In genomic region chr2:119941981-119942513, GRCh38 we compare ENCODE assay signal across 20 cellular contexts.
DNase-seq lines count a peak whose midpoint lies in the region; ATAC-seq, FAIRE-seq and TF ChIP-seq lines count a peak whose summit lies in the region.
"Had no signal": no experiment of that assay in that cellular context is flagged by ENCODE, and none has a peak within 500 bp of the region (broad histone marks: within the 10 kb centered on the region; RNA-seq: fewer than 3 reads in every experiment).

No MANE protein-coding gene starts in this region.

- H4K8ac ChIP-seq in IMR-90 (ENCODE audit: low read depth in 2 of 2, low read length in 2 of 2) = no peak overlapping the region

- H4K5ac ChIP-seq in IMR-90 (ENCODE audit: low read depth, low read length) = no peak overlapping the region

- TF ChIP-seq EP300 in GM12878 (IDR thresholded peaks at IDR 0.05; ENCODE audit: borderline replicate concordance in 1 of 2, control insufficient read depth in 1 of 2, low read depth in 2 of 2, low read length in 2 of 2) = no peak

- BruUV-seq in IMR-90 (replicated peaks; lab: Mats Ljungman, UMichigan) (no TSS peak), GM12878 (replicated peaks; lab: Mats Ljungman, UMichigan) (no TSS peak)

- no peak overlapping the region for H3K18ac ChIP-seq in IMR-90 (ENCODE audit: low read depth, low read length)

- no peak overlapping the region for H3K4me2 ChIP-seq in IMR-90 (ENCODE audit: low read depth, low read length)
- no peak overlapping the region for H3K4me2 ChIP-seq in GM12878 (ENCODE audit: control insufficient read depth, insufficient read depth)
- H3K4me2 ChIP-seq: BLaER1 had no signal

- POLR2A ChIA-PET in IMR-90 (lab: Charles Lee; ENCODE audit: unreplicated experiment) (no interaction called here), GM12878 (lab: Charles Lee) (interaction anchor here (0.6 to 0.7 kb wide), 2 partner anchors 65 to 85 kb away, joined by 3 read pairs; no protein-coding TSS in a partner anchor)

- RAD21 ChIA-PET in GM12878 (lab: Charles Lee; ENCODE audit: unreplicated experiment) = no interaction called here

- TF ChIP-seq POLR2A in IMR-90 (IDR thresholded peaks at IDR 0.05; ENCODE audit: low read depth, low read length) (no peak), GM12878 (IDR thresholded peaks at IDR 0.05; ENCODE audit: low read depth, low read length) (no peak)

- H3K4me3 ChIP-seq in IMR-90 (ENCODE audit: insufficient read depth, low read depth, low read length) (no peak overlapping the region), GM12878 (no peak overlapping the region)
- H3K4me3 ChIP-seq: BLaER1, GM23248 had no signal

- H3K4me3 Mint-ChIP-seq in activated T-cell treated with anti-CD3 and anti-CD28 coated beads, Interleukin-2, amount 50 U/mL, for 72 hours = no peak overlapping the region
- H3K4me3 Mint-ChIP-seq in stimulated activated naive B cell treated with anti-CD40 and anti-IgM and Interleukin-4, amounts not matched to agents 10 μg/mL and 1 μg/mL and 100 μg/mL, for 72 hours = no peak overlapping the region

- H2BK120ac ChIP-seq in IMR-90 (ENCODE audit: low read depth, low read length) = no peak overlapping the region

- H3K9me3 Mint-ChIP-seq in activated T-cell treated with anti-CD3 and anti-CD28 coated beads, Interleukin-2, amount 50 U/mL, for 72 hours = no peaks in the 10 kb centered on the region
- H3K9me3 Mint-ChIP-seq in stimulated activated naive B cell treated with anti-CD40 and anti-IgM and Interleukin-4, amounts not matched to agents 10 μg/mL and 1 μg/mL and 100 μg/mL, for 72 hours = no peaks in the 10 kb centered on the region

- ATAC-seq in activated T-cell treated with anti-CD3 and anti-CD28 coated beads, Interleukin-2, amount 50 U/mL, for 72 hours (replicated peaks in 1 of 2) = no peak
- ATAC-seq in IMR-90 (ENCODE audit: low read depth) (no peak), GM12878 (peak; percentile 66), GM21619 (IDR thresholded peaks at IDR 0.05; ENCODE audit: unreplicated experiment) (no peak)
- no peak for ATAC-seq in stimulated activated naive B cell treated with anti-CD40 and anti-IgM and Interleukin-4, amounts not matched to agents 10 μg/mL and 1 μg/mL and 100 μg/mL, for 72 hours (replicated peaks)

- no peaks in the 10 kb centered on the region for H3K79me2 ChIP-seq in GM12878 (ENCODE audit: control insufficient read depth, insufficient read depth, low read length)

- H2AK5ac ChIP-seq in IMR-90 (ENCODE audit: low read depth, low read length) = no peak overlapping the region

- H3K9me1 ChIP-seq in IMR-90 (ENCODE audit: insufficient read depth, low read length) = no peaks in the 10 kb centered on the region

- H4K20me1 ChIP-seq in IMR-90 (ENCODE audit: insufficient read depth, low read length) = no peaks in the 10 kb centered on the region
- no peaks in the 10 kb centered on the region for H4K20me1 ChIP-seq in GM12878 (ENCODE audit: control insufficient read depth, insufficient read depth)
- H4K20me1 ChIP-seq: BLaER1 had no signal

- no peak overlapping the region for H3K14ac ChIP-seq in IMR-90 (replicated peaks; ENCODE audit: low read depth, low read length)

- no peaks in the 10 kb centered on the region for H3K4me1 ChIP-seq in IMR-90 (ENCODE audit: control insufficient read depth, insufficient read depth, low read length)
- H3K4me1 ChIP-seq in GM12878 (ENCODE audit: control insufficient read depth, insufficient read depth, low read length) = no peaks in the 10 kb centered on the region
- H3K4me1 ChIP-seq: BLaER1 had no signal

- peaks cover 5% of the 10 kb centered on the region for H3K4me1 Mint-ChIP-seq in activated T-cell treated with anti-CD3 and anti-CD28 coated beads, Interleukin-2, amount 50 U/mL, for 72 hours (ENCODE audit: low read depth)
- H3K4me1 Mint-ChIP-seq in stimulated activated naive B cell treated with anti-CD40 and anti-IgM and Interleukin-4, amounts not matched to agents 10 μg/mL and 1 μg/mL and 100 μg/mL, for 72 hours = peaks cover 0 to 1% of the 10 kb centered on the region in 2 donors

- H2AK9ac ChIP-seq in IMR-90 (replicated peaks; ENCODE audit: low read depth, low read length, poor library complexity) = no peak overlapping the region

- DNase-seq in activated T-cell treated with anti-CD3 and anti-CD28 coated beads, Interleukin-2, amount 50 U/mL, for 72 hours = no peak
- DNase-seq in activated T-cell treated with anti-CD3 and anti-CD28 coated beads for 4 hours (no peak), IMR-90 (no peak), GM12878 (ENCODE audit: low read depth, low spot score) (no peak), NOMO-1 (lab: John Stamatoyannopoulos, UW; ENCODE audit: unreplicated experiment in 2 of 2) (no peak), HPDE6-E6E7 (ENCODE audit: extremely low spot score) (no peak)
- no peak for DNase-seq in stimulated activated naive B cell treated with anti-CD40 and anti-IgM and Interleukin-4, amounts not matched to agents 10 μg/mL and 1 μg/mL and 100 μg/mL, for 72 hours
- DNase-seq: DMS79; GM23248; HCEC 1CT; NCI-H1092 treated with DMSO at 0.1 percent for 48 hours; NCI-H146; NCI-H2081; NCI-H2171 treated with DMSO at 0.1 percent for 48 hours; NCI-H446; NK-92 treated with Interleukin-12 subunit alpha and Interleukin-12 subunit beta, amount 100 ng/mL, for 24 hours; SHP77 treated with DMSO at 0.1 percent for 48 hours had no signal

- dilution Hi-C loops in IMR-90 (cut with HindIII; ENCODE audit: low sequenced_read_pairs, unreplicated experiment) = no loop called here

- WGBS in IMR-90 (ENCODE audit: extremely low coverage in 2 of 2, insufficient read length in 1 of 2), 2 experiments = no CpG with 5 or more reads among the region's 3 CpGs
- WGBS in GM12878 (ENCODE audit: insufficient coverage, insufficient replicate concordance, low lambda C conversion rate, missing lambda C conversion rate) = 82% methylated on average over 3 of the region's 3 CpGs

- no peak overlapping the region for H2BK15ac ChIP-seq in IMR-90 (ENCODE audit: low read depth, low read length)

- in situ Hi-C loops in IMR-90 (cut with MboI; ENCODE audit: low sequenced_read_pairs) (no loop called here), GM12878 (cut with MboI) (no loop called here)

- no peaks in the 10 kb centered on the region for H3K79me1 ChIP-seq in IMR-90 (ENCODE audit: low read depth in 1 of 2, low read length in 2 of 2)

- no peak overlapping the region for H4K91ac ChIP-seq in IMR-90 (ENCODE audit: insufficient read depth, low read depth, low read length)

- no peaks in the 10 kb centered on the region for H3K27me3 Mint-ChIP-seq in activated T-cell treated with anti-CD3 and anti-CD28 coated beads, Interleukin-2, amount 50 U/mL, for 72 hours (ENCODE audit: low read depth)
- H3K27me3 Mint-ChIP-seq in stimulated activated naive B cell treated with anti-CD40 and anti-IgM and Interleukin-4, amounts not matched to agents 10 μg/mL and 1 μg/mL and 100 μg/mL, for 72 hours = no peaks in the 10 kb centered on the region

- TF ChIP-seq CTCF in IMR-90 (conservative IDR thresholded peaks at IDR 0.05; ENCODE audit: low read depth, low read length) (no peak), GM12878 (IDR thresholded peaks at IDR 0.05 in 2 of 3, conservative IDR thresholded peaks at IDR 0.05 in 1 of 3; ENCODE audit: control insufficient read depth in 2 of 3, extremely low read depth in 1 of 3, insufficient read depth in 1 of 3, low read depth in 3 of 3, low read length in 3 of 3) (no peak)

- H2BK5ac ChIP-seq in IMR-90 (ENCODE audit: low read depth, low read length, poor library complexity, severe bottlenecking) = no peak overlapping the region

- H3K56ac ChIP-seq in IMR-90 (ENCODE audit: extremely low read depth, insufficient read depth, low read length) = no peak overlapping the region

- no peaks in the 10 kb centered on the region for H3K27me3 ChIP-seq in IMR-90 (ENCODE audit: control insufficient read depth, insufficient read depth, low read length)
- no peaks in the 10 kb centered on the region for H3K27me3 ChIP-seq in GM12878 (replicated peaks in 1 of 2; ENCODE audit: control insufficient read depth in 2 of 2, insufficient read depth in 2 of 2, low read length in 1 of 2)
- H3K27me3 ChIP-seq: BLaER1 had no signal

- CTCF ChIA-PET in IMR-90 (lab: Yijun Ruan, JAX) (no interaction called here), GM12878 (lab: Yijun Ruan, JAX) (interaction anchor here (1.2 to 1.6 kb wide), 3 partner anchors 13 to 61 kb away, joined by 3 to 6 read pairs (median 3); no protein-coding TSS in a partner anchor)

- H2BK20ac ChIP-seq in IMR-90 (ENCODE audit: low read depth, low read length) = no peak overlapping the region

- H3K9ac ChIP-seq in IMR-90 (ENCODE audit: low read depth, low read length) (no peak overlapping the region), GM12878 (ENCODE audit: control insufficient read depth, insufficient read depth, low read length) (no peak overlapping the region)
- H3K9ac ChIP-seq: BLaER1, GM23248 had no signal

- H3K36me3 ChIP-seq in IMR-90 (ENCODE audit: control insufficient read depth, insufficient read depth, low read length) (no peaks in the 10 kb centered on the region), GM12878 (ENCODE audit: control insufficient read depth in 2 of 2, insufficient read depth in 2 of 2, low read length in 1 of 2) (no peaks in the 10 kb centered on the region)

- H3K27ac ChIP-seq in IMR-90 (ENCODE audit: insufficient read depth, low read length) = no peak overlapping the region
- H3K27ac ChIP-seq in GM12878 (ENCODE audit: control insufficient read depth, insufficient read depth) = no peak overlapping the region
- H3K27ac ChIP-seq: BLaER1, GM23248 had no signal

- peaks cover 0 to 5% of the 10 kb centered on the region in 2 donors for H3K36me3 Mint-ChIP-seq in activated T-cell treated with anti-CD3 and anti-CD28 coated beads, Interleukin-2, amount 50 U/mL, for 72 hours (ENCODE audit: insufficient read depth in 2 of 2)
- H3K36me3 Mint-ChIP-seq in stimulated activated naive B cell treated with anti-CD40 and anti-IgM and Interleukin-4, amounts not matched to agents 10 μg/mL and 1 μg/mL and 100 μg/mL, for 72 hours = peaks cover 13% of the 10 kb centered on the region in 2 donors

- SMC1A ChIA-PET in GM12878 (lab: Charles Lee; ENCODE audit: uncharacterized antibody, unreplicated experiment) = interaction anchor here (1.1 to 2.2 kb wide), 8 partner anchors 8 to 32 kb away, joined by 3 to 13 read pairs (median 4); no protein-coding TSS in a partner anchor

- no peak overlapping the region for H3K23ac ChIP-seq in IMR-90 (ENCODE audit: low read depth, low read length)

- no peak overlapping the region for H3K4ac ChIP-seq in IMR-90 (ENCODE audit: low read depth, low read length)

- FAIRE-seq in GM12878 (lab: Jason Lieb, UNC) = no peak
- FAIRE-seq: A204.1 had no signal

- intact Hi-C loops in IMR-90 (cut with micrococcal nuclease) = no loop called here
- intact Hi-C loops in GM12878 (cut with micrococcal nuclease; ENCODE audit: unreplicated experiment) = no loop called here

- no peak overlapping the region for H2AFZ ChIP-seq in IMR-90 (replicated peaks; ENCODE audit: low read length, poor library complexity)
- H2AFZ ChIP-seq in GM12878 (ENCODE audit: control insufficient read depth, low read depth, low read length) = no peak overlapping the region
- H2AFZ ChIP-seq: GM23248 had no signal

- peak overlapping the region; percentile 83 for H3K27ac Mint-ChIP-seq in activated T-cell treated with anti-CD3 and anti-CD28 coated beads, Interleukin-2, amount 50 U/mL, for 72 hours
- H3K27ac Mint-ChIP-seq in stimulated activated naive B cell treated with anti-CD40 and anti-IgM and Interleukin-4, amounts not matched to agents 10 μg/mL and 1 μg/mL and 100 μg/mL, for 72 hours = peak overlapping the region; percentile 42

- no peak for TF ChIP-seq RAD21 in IMR-90 (IDR thresholded peaks at IDR 0.05; ENCODE audit: low read length)
- no peak for TF ChIP-seq RAD21 in GM12878 (IDR thresholded peaks at IDR 0.05; ENCODE audit: insufficient read depth, low read depth, low read length)

- no peaks in the 10 kb centered on the region for H3K9me3 ChIP-seq in IMR-90 (ENCODE audit: control insufficient read depth, insufficient read depth, low read length)
- no peaks in the 10 kb centered on the region for H3K9me3 ChIP-seq in GM12878 (replicated peaks; ENCODE audit: control insufficient read depth, insufficient read depth, low read length)
- H3K9me3 ChIP-seq: BLaER1 had no signal
